ENCODE assay signal across 19 cellular contexts in genomic region chr1:3221112-3222041, GRCh38.
DNase-seq lines count a peak whose midpoint lies in the region; ATAC-seq and TF ChIP-seq lines count a peak whose summit lies in the region.
"Had no signal": no experiment of that assay in that cellular context is flagged by ENCODE, and none has a peak within 500 bp of the region (broad histone marks: within the 10 kb centered on the region; RNA-seq: fewer than 3 reads in every experiment).

No MANE protein-coding gene starts in this region.

- no peak for DNase-seq in ascending aorta (ENCODE audit: low spot score in 2 of 2)
- DNase-seq in hepatocyte (ENCODE audit: low spot score), result no peak
- DNase-seq in posterior cingulate gyrus, result peak in 7 of 10 donors; percentile 23 to 92 (median 51)
- no peak for DNase-seq in NCI-H526 treated with DMSO at 0.1 percent for 48 hours (lab: John Stamatoyannopoulos, UW)
- no peak for DNase-seq in NCI-H226
- DNase-seq: activated naive CD4-positive, alpha-beta T cell treated with anti-CD3 and anti-CD28 coated beads, Interleukin-2, amount 50 U/mL, for 16 hours; activated T-cell treated with anti-CD3 and anti-CD28 coated beads, Interleukin-2, amount 50 U/mL, for 72 hours; erythroblast; foreskin keratinocyte; kidney glomerular epithelial cell; natural killer cell; NCI-H1092 treated with DMSO at 0.1 percent for 48 hours; NCI-H2029 treated with DMSO at 0.1 percent for 48 hours; NCI-H510A had no signal

- H3K27me3 ChIP-seq in BLaER1, result peaks cover 17% of the 10 kb centered on the region; the same call in 1 of the 2 replicates
- H3K27me3 ChIP-seq in ascending aorta, result no peaks in the 10 kb centered on the region
- H3K27me3 ChIP-seq in hepatocyte, result no peaks in the 10 kb centered on the region
- H3K27me3 ChIP-seq: foreskin keratinocyte had no signal

- no peaks in the 10 kb centered on the region for H3K36me3 ChIP-seq in BLaER1
- no peaks in the 10 kb centered on the region for H3K36me3 ChIP-seq in ascending aorta
- H3K36me3 ChIP-seq in hepatocyte (replicated peaks; ENCODE audit: insufficient read depth, low read depth), result no peaks in the 10 kb centered on the region
- H3K36me3 ChIP-seq: HAP-1, prostate gland had no signal

- H3K4me1 ChIP-seq in BLaER1, result peaks cover 44% of the 10 kb centered on the region
- H3K4me1 ChIP-seq in ascending aorta, result peaks cover 35 to 69% of the 10 kb centered on the region in 2 donors
- peaks cover 72% of the 10 kb centered on the region for H3K4me1 ChIP-seq in hepatocyte (ENCODE audit: insufficient read depth)
- H3K4me1 ChIP-seq: foreskin keratinocyte, HAP-1, prostate gland had no signal

- intact Hi-C loops in ascending aorta (cut with DNase I), result loop anchor here (5.0 kb wide), 1 partner anchor 41 kb away; no protein-coding TSS in a partner anchor
- intact Hi-C loops in posterior cingulate gyrus (cut with DNase I), result no loop called here

- H3K9me2 ChIP-seq in hepatocyte (replicated peaks; ENCODE audit: insufficient read depth), result no peaks in the 10 kb centered on the region

- ATAC-seq in HG03342 (IDR thresholded peaks at IDR 0.05; ENCODE audit: unreplicated experiment) (no peak), HG03097 (IDR thresholded peaks at IDR 0.05; ENCODE audit: low FRiP score, unreplicated experiment) (no peak)
- ATAC-seq: activated T-cell treated with anti-CD3 and anti-CD28 coated beads, Interleukin-2, amount 50 U/mL, for 72 hours; foreskin keratinocyte; natural killer cell had no signal

- H4K20me1 ChIP-seq in BLaER1, result no peaks in the 10 kb centered on the region; the same call in 1 of the 2 replicates
- H4K20me1 ChIP-seq in hepatocyte (ENCODE audit: insufficient read depth, poor library complexity, severe bottlenecking), result no peaks in the 10 kb centered on the region

- no peak overlapping the region for H2AFZ ChIP-seq in hepatocyte

- H3K27ac ChIP-seq in BLaER1, result no peak overlapping the region
- peak overlapping the region; percentile 75 to 76 for H3K27ac ChIP-seq in ascending aorta
- H3K27ac ChIP-seq in hepatocyte, result peak overlapping the region; percentile 97
- H3K27ac ChIP-seq: foreskin keratinocyte, prostate gland had no signal

- no peak overlapping the region for H3K9ac ChIP-seq in BLaER1

- H3K4me3 ChIP-seq in BLaER1 (no peak overlapping the region), ascending aorta (no peak overlapping the region), hepatocyte (no peak overlapping the region)
- H3K4me3 ChIP-seq: HAP-1, prostate gland had no signal

- H3K79me2 ChIP-seq in hepatocyte, result no peaks in the 10 kb centered on the region

- H3K4me2 ChIP-seq in BLaER1 (peak overlapping the region; percentile 80), hepatocyte (no peak overlapping the region)

- TF ChIP-seq CTCF in ascending aorta (IDR thresholded peaks at IDR 0.05) (no peak), hepatocyte (IDR thresholded peaks at IDR 0.05; ENCODE audit: poor library complexity) (no peak)

- H3K9me3 ChIP-seq in BLaER1 (no peaks in the 10 kb centered on the region), ascending aorta (no peaks in the 10 kb centered on the region), hepatocyte (ENCODE audit: low read depth) (no peaks in the 10 kb centered on the region)
- H3K9me3 ChIP-seq: HAP-1, prostate gland had no signal

- WGBS in hepatocyte (ENCODE audit: low lambda C conversion rate, missing lambda C conversion rate), result 73% methylated on average over 24 of the region's 24 CpGs

Comparison
In these comparisons a context has a peak if more than half of its experiments do, and no peak if none do; other contexts are left out.
1. DNase-seq: peak in posterior cingulate gyrus (7 of 10); none in ascending aorta (0 of 2), hepatocyte (single experiment), NCI-H526 treated with DMSO at 0.1 percent for 48 hours (single experiment) and NCI-H226 (single experiment).